In genomic region chr5:128426090-128426534, GRCh38 we compare ENCODE assay signal across 1 cellular context.
TF ChIP-seq lines count a peak whose summit lies in the region.

No MANE protein-coding gene starts in this region.

TF ChIP-seq in GM23338, 12 proteins besides CTCF, POLR2A, EP300 and RAD21 (continued from another document):
- TF ChIP-seq, protein P1, sequence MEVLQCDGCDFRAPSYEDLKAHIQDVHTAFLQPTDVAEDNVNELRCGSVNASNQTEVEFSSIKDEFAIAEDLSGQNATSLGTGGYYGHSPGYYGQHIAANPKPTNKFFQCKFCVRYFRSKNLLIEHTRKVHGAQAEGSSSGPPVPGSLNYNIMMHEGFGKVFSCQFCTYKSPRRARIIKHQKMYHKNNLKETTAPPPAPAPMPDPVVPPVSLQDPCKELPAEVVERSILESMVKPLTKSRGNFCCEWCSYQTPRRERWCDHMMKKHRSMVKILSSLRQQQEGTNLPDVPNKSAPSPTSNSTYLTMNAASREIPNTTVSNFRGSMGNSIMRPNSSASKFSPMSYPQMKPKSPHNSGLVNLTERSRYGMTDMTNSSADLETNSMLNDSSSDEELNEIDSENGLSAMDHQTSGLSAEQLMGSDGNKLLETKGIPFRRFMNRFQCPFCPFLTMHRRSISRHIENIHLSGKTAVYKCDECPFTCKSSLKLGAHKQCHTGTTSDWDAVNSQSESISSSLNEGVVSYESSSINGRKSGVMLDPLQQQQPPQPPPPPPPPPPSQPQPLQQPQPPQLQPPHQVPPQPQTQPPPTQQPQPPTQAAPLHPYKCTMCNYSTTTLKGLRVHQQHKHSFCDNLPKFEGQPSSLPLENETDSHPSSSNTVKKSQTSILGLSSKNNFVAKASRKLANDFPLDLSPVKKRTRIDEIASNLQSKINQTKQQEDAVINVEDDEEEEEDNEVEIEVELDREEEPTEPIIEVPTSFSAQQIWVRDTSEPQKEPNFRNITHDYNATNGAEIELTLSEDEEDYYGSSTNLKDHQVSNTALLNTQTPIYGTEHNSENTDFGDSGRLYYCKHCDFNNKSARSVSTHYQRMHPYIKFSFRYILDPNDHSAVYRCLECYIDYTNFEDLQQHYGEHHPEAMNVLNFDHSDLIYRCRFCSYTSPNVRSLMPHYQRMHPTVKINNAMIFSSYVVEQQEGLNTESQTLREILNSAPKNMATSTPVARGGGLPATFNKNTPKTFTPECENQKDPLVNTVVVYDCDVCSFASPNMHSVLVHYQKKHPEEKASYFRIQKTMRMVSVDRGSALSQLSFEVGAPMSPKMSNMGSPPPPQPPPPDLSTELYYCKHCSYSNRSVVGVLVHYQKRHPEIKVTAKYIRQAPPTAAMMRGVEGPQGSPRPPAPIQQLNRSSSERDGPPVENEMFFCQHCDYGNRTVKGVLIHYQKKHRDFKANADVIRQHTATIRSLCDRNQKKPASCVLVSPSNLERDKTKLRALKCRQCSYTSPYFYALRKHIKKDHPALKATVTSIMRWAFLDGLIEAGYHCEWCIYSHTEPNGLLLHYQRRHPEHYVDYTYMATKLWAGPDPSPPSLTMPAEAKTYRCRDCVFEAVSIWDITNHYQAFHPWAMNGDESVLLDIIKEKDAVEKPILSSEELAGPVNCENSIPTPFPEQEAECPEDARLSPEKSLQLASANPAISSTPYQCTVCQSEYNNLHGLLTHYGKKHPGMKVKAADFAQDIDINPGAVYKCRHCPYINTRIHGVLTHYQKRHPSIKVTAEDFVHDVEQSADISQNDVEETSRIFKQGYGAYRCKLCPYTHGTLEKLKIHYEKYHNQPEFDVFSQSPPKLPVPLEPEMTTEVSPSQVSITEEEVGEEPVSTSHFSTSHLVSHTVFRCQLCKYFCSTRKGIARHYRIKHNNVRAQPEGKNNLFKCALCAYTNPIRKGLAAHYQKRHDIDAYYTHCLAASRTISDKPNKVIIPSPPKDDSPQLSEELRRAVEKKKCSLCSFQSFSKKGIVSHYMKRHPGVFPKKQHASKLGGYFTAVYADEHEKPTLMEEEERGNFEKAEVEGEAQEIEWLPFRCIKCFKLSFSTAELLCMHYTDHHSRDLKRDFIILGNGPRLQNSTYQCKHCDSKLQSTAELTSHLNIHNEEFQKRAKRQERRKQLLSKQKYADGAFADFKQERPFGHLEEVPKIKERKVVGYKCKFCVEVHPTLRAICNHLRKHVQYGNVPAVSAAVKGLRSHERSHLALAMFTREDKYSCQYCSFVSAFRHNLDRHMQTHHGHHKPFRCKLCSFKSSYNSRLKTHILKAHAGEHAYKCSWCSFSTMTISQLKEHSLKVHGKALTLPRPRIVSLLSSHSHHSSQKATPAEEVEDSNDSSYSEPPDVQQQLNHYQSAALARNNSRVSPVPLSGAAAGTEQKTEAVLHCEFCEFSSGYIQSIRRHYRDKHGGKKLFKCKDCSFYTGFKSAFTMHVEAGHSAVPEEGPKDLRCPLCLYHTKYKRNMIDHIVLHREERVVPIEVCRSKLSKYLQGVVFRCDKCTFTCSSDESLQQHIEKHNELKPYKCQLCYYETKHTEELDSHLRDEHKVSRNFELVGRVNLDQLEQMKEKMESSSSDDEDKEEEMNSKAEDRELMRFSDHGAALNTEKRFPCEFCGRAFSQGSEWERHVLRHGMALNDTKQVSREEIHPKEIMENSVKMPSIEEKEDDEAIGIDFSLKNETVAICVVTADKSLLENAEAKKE (CRISPR knock-in tag; IDR thresholded peaks at IDR 0.05) = no peak
- TF ChIP-seq ETS1 (IDR thresholded peaks at IDR 0.05) = no peak
- TF ChIP-seq NANOG (IDR thresholded peaks at IDR 0.05; ENCODE audit: borderline replicate concordance) = no peak
- no peak for TF ChIP-seq POLR2AphosphoS5 (IDR thresholded peaks at IDR 0.05; ENCODE audit: low read depth)
- TF ChIP-seq REST (IDR thresholded peaks at IDR 0.05; ENCODE audit: unreplicated experiment) = no peak
- no peak for TF ChIP-seq EZH2phosphoT487 (IDR thresholded peaks at IDR 0.05; ENCODE audit: unreplicated experiment)
TF ChIP-seq in GM23338: peak in this region for 0.
